Comparison of ENCODE assay signal across 10 cellular contexts in genomic region chr19:47445527-47445926, GRCh38. TPM values are rescaled to one million over a fixed set of nuclear protein-coding genes. Genes with fewer than 3 reads are reported as not detected.
A peak's percentile ranks its signal among the peaks of the same experiment; 100 is the strongest.
DNase-seq lines count a peak whose midpoint lies in the region; ATAC-seq and TF ChIP-seq lines count a peak whose summit lies in the region.
"Had no signal": no experiment of that assay in that cellular context is flagged by ENCODE, and none has a peak within 500 bp of the region (broad histone marks: within the 10 kb centered on the region; RNA-seq: fewer than 3 reads in every experiment).

No MANE protein-coding gene starts in this region.

- POLR2A ChIA-PET in HEK293 (lab: Yijun Ruan, JAX): interaction anchor here (0.9 to 1.0 kb wide), 3 partner anchors 17 to 97 kb away, joined by 3 read pairs; partner anchors contain the start of genes DHX34 and KPTN

- no peak overlapping the region for H3K4me3 ChIP-seq in HEK293 (ENCODE audit: low read depth, low read length)

- H3K9me3 ChIP-seq in HEK293 (ENCODE audit: control insufficient read depth, insufficient read depth, low read depth, low read length): no peaks in the 10 kb centered on the region

- CTCF ChIA-PET in HEK293 (lab: Yijun Ruan, JAX): interaction anchor here (0.6 to 1.3 kb wide), 7 partner anchors 9 to 1048 kb away, joined by 3 to 6 read pairs (median 3); partner anchors contain the start of gene KPTN

- peaks cover 2% of the 10 kb centered on the region for H3K36me3 Mint-ChIP-seq in activated naive CD8-positive, alpha-beta T cell treated with anti-CD3 and anti-CD28 coated beads for 36 hours
- no peaks in the 10 kb centered on the region for H3K36me3 Mint-ChIP-seq in natural killer cell treated with Interleukin-12 subunit alpha and Interleukin-12 subunit beta and Interleukin-15 and Interleukin-18, amount 100 ng/mL, for 72 hours

- H3K27ac Mint-ChIP-seq in activated naive CD8-positive, alpha-beta T cell treated with anti-CD3 and anti-CD28 coated beads for 36 hours: no peak overlapping the region
- H3K27ac Mint-ChIP-seq in natural killer cell treated with Interleukin-12 subunit alpha and Interleukin-12 subunit beta and Interleukin-15 and Interleukin-18, amount 100 ng/mL, for 72 hours: peak overlapping the region in 1 of 2 donors; percentile 6

- peaks cover 4% of the 10 kb centered on the region; the same call in 1 of the 2 replicates for H3K4me1 ChIP-seq in HEK293 (ENCODE audit: control insufficient read depth, insufficient read depth, low read length)

- peak overlapping the region; percentile 59 for H3K4me3 Mint-ChIP-seq in activated naive CD8-positive, alpha-beta T cell treated with anti-CD3 and anti-CD28 coated beads for 36 hours
- H3K4me3 Mint-ChIP-seq in natural killer cell treated with Interleukin-12 subunit alpha and Interleukin-12 subunit beta and Interleukin-15 and Interleukin-18, amount 100 ng/mL, for 72 hours: peak overlapping the region; percentile 46

- peak; percentile 76 for DNase-seq in NCI-H2171 treated with DMSO at 0.1 percent for 48 hours (lab: John Stamatoyannopoulos, UW)
- no peak for DNase-seq in NCI-H2171 (lab: John Stamatoyannopoulos, UW)
- no peak for DNase-seq in activated naive CD8-positive, alpha-beta T cell treated with anti-CD3 and anti-CD28 coated beads for 36 hours
- no peak for DNase-seq in natural killer cell treated with Interleukin-12 subunit alpha and Interleukin-12 subunit beta and Interleukin-15 and Interleukin-18, amount 100 ng/mL, for 72 hours (ENCODE audit: low spot score)
- DNase-seq in NCI-H2081 (lab: John Stamatoyannopoulos, UW): no peak
- DNase-seq in GM13977 (ENCODE audit: low spot score): no peak

- in situ Hi-C loops in GM13977 (cut with MboI; ENCODE audit: low pct_unique_long_range_greater_than_20kb, low sequenced_read_pairs, unreplicated experiment): no loop called here

- ATAC-seq in natural killer cell treated with Interleukin-12 subunit alpha and Interleukin-12 subunit beta and Interleukin-15 and Interleukin-18, amount 100 ng/mL, for 72 hours: no peak
- no peak for ATAC-seq in HG03045 (IDR thresholded peaks at IDR 0.05; ENCODE audit: unreplicated experiment)

- H3K9me3 Mint-ChIP-seq in activated naive CD8-positive, alpha-beta T cell treated with anti-CD3 and anti-CD28 coated beads for 36 hours: peaks cover 5% of the 10 kb centered on the region
- H3K9me3 Mint-ChIP-seq in natural killer cell treated with Interleukin-12 subunit alpha and Interleukin-12 subunit beta and Interleukin-15 and Interleukin-18, amount 100 ng/mL, for 72 hours: no peaks in the 10 kb centered on the region

- no peak overlapping the region for H3K27ac ChIP-seq in HEK293 (ENCODE audit: extremely low read depth, low read depth, low read length)
- H3K27ac ChIP-seq: epithelial cell of prostate, spleen had no signal

- peaks cover 27% of the 10 kb centered on the region for H3K4me1 Mint-ChIP-seq in activated naive CD8-positive, alpha-beta T cell treated with anti-CD3 and anti-CD28 coated beads for 36 hours
- H3K4me1 Mint-ChIP-seq in natural killer cell treated with Interleukin-12 subunit alpha and Interleukin-12 subunit beta and Interleukin-15 and Interleukin-18, amount 100 ng/mL, for 72 hours (ENCODE audit: low read depth in 2 of 2): peaks cover 35 to 42% of the 10 kb centered on the region in 2 donors

- H3K36me3 ChIP-seq in HEK293 (ENCODE audit: control insufficient read depth in 2 of 2, insufficient read depth in 1 of 2, low read length in 2 of 2): no peaks in the 10 kb centered on the region
- H3K36me3 ChIP-seq: spleen had no signal

- no peak for TF ChIP-seq CTCF in HEK293 (tag by site-specific recombination; IDR thresholded peaks at IDR 0.05)
- no peak for TF ChIP-seq CTCF in GM13977 (IDR thresholded peaks at IDR 0.05; ENCODE audit: extremely low read depth, insufficient read depth, missing control alignments)

- H3K27me3 Mint-ChIP-seq in activated naive CD8-positive, alpha-beta T cell treated with anti-CD3 and anti-CD28 coated beads for 36 hours: peaks cover 78% of the 10 kb centered on the region
- H3K27me3 Mint-ChIP-seq in natural killer cell treated with Interleukin-12 subunit alpha and Interleukin-12 subunit beta and Interleukin-15 and Interleukin-18, amount 100 ng/mL, for 72 hours: peaks cover 58 to 72% of the 10 kb centered on the region in 2 donors

TF ChIP-seq in HEK293, 187 proteins besides CTCF, POLR2A, EP300 and RAD21:
- TF ChIP-seq ZNF24 (tag by site-specific recombination; IDR thresholded peaks at IDR 0.05): no peak
- TF ChIP-seq ZNF501 (tag by site-specific recombination; IDR thresholded peaks at IDR 0.05): 0 out of 2 replicates have a peak, but pooled peaks have one; percentile 40
- TF ChIP-seq SP7 (tag by site-specific recombination; IDR thresholded peaks at IDR 0.05): peak; percentile 53
- TF ChIP-seq ZNF16 (tag by site-specific recombination; IDR thresholded peaks at IDR 0.05; ENCODE audit: low read depth): no peak
- TF ChIP-seq EGR2 (tag by site-specific recombination; IDR thresholded peaks at IDR 0.05; ENCODE audit: low read depth): no peak
- no peak for TF ChIP-seq INSM2 (tag by site-specific recombination; IDR thresholded peaks at IDR 0.05)
TF ChIP-seq in HEK293: peak in this region for 2.

RNA-seq across cellular contexts. Expression of gene SLC8A2, which starts 26.2 kb away (rescaled TPM):
- under 1 TPM; 0.37 to 0.38 TPM for total RNA-seq in activated naive CD8-positive, alpha-beta T cell treated with anti-CD3 and anti-CD28 coated beads for 36 hours
- not detected for total RNA-seq in natural killer cell treated with Interleukin-12 subunit alpha and Interleukin-12 subunit beta and Interleukin-15 and Interleukin-18, amount 100 ng/mL, for 72 hours
- total RNA-seq: spleen had no signal

RNA-seq across cellular contexts. Expression of gene MEIS3, which starts 26.2 kb away (rescaled TPM):
- total RNA-seq in activated naive CD8-positive, alpha-beta T cell treated with anti-CD3 and anti-CD28 coated beads for 36 hours: not detected
- not detected for total RNA-seq in natural killer cell treated with Interleukin-12 subunit alpha and Interleukin-12 subunit beta and Interleukin-15 and Interleukin-18, amount 100 ng/mL, for 72 hours

RNA-seq across cellular contexts. Expression of gene KPTN, which starts 38.5 kb away (rescaled TPM):
- total RNA-seq in activated naive CD8-positive, alpha-beta T cell treated with anti-CD3 and anti-CD28 coated beads for 36 hours: 10 to 100 TPM; 12.4 to 13.4 TPM
- total RNA-seq in natural killer cell treated with Interleukin-12 subunit alpha and Interleukin-12 subunit beta and Interleukin-15 and Interleukin-18, amount 100 ng/mL, for 72 hours: 10 to 100 TPM in 1 of 2 donors, 1 to 10 TPM in 1; 4.9 to 11.4 TPM
